Comparison of ENCODE assay signal across 26 cellular contexts in the genomic region with DNA sequence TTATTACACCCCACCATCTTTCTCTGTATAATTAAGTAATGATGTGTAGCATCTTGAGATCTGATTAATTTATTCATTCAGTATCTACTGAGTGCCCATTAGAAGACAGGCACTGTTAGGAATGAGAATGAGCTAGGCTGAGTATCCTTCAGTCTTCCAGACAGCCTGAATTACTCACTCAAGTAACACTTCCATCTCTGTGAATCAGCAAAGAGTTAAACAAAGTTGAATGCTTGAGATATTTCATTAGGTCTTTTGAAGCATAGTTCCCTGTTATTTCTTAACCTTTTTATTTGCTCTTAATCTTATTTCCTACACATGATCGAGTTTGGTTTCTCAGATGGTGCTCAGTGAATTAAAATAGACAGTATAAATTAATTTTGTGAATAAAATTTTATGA.
DNase-seq lines count a peak whose midpoint lies in the region; ATAC-seq, FAIRE-seq and TF ChIP-seq lines count a peak whose summit lies in the region.
"Had no signal": no experiment of that assay in that cellular context is flagged by ENCODE, and none has a peak within 500 bp of the region (broad histone marks: within the 10 kb centered on the region; RNA-seq: fewer than 3 reads in every experiment).

No MANE protein-coding gene starts in this region.

- no peak overlapping the region for H3K4me3 ChIP-seq in A549
- no peak overlapping the region for H3K4me3 ChIP-seq in GM23248
- no peak overlapping the region for H3K4me3 ChIP-seq in foreskin fibroblast (ENCODE audit: low read depth in 1 of 2, low read length in 2 of 2)
- no peak overlapping the region for H3K4me3 ChIP-seq in left ventricle myocardium inferior
- no peak overlapping the region for H3K4me3 ChIP-seq in WERI-Rb-1 (ENCODE audit: low read depth, low read length)
- H3K4me3 ChIP-seq: adrenal gland, BLaER1, tibial artery had no signal

- no peak overlapping the region for H3K27ac ChIP-seq in A549
- no peak overlapping the region for H3K27ac ChIP-seq in GM23248
- no peak overlapping the region for H3K27ac ChIP-seq in left ventricle myocardium inferior (replicated peaks)
- H3K27ac ChIP-seq in caudate nucleus (ENCODE audit: low read depth, low read length): no peak overlapping the region
- H3K27ac ChIP-seq in WERI-Rb-1: no peak overlapping the region
- H3K27ac ChIP-seq: adrenal gland, BLaER1, epithelial cell of prostate, KMS-11, tibial artery had no signal

- no peak for TF ChIP-seq EP300 in A549 (IDR thresholded peaks at IDR 0.05)

- TF ChIP-seq POLR2A in A549 (IDR thresholded peaks at IDR 0.05; ENCODE audit: low read length): no peak

- H3K9me2 ChIP-seq in GM23248 (ENCODE audit: insufficient read depth): no peaks in the 10 kb centered on the region

- in situ Hi-C loops in GM23248 (cut with MboI): no loop called here

- CTCF ChIA-PET in A549 (lab: Yijun Ruan, JAX): no interaction called here

- TF ChIP-seq RAD21 in A549 (conservative IDR thresholded peaks at IDR 0.05 in 1 of 2, IDR thresholded peaks at IDR 0.05 in 1 of 2): no peak

- peaks cover 8% of the 10 kb centered on the region for H3K27me3 Mint-ChIP-seq in activated T-cell treated with anti-CD3 and anti-CD28 coated beads, Interleukin-2, amount 50 U/mL, for 24 hours
- H3K27me3 Mint-ChIP-seq: memory B cell; stimulated activated naive CD8-positive, alpha-beta T cell treated with anti-CD3 and anti-CD28 coated beads, Interleukin-15, amount 100 ng/mL, for 72 hours had no signal

- H3K4me1 Mint-ChIP-seq in activated T-cell treated with anti-CD3 and anti-CD28 coated beads, Interleukin-2, amount 50 U/mL, for 24 hours (ENCODE audit: low read depth): no peaks in the 10 kb centered on the region
- H3K4me1 Mint-ChIP-seq: activated CD4-positive, alpha-beta T cell treated with anti-CD3 and anti-CD28 coated beads for 36 hours; central memory CD8-positive, alpha-beta T cell; memory B cell; stimulated activated naive CD8-positive, alpha-beta T cell treated with anti-CD3 and anti-CD28 coated beads, Interleukin-15, amount 100 ng/mL, for 72 hours had no signal

- H4K20me1 ChIP-seq in GM23248 (ENCODE audit: insufficient read depth): no peaks in the 10 kb centered on the region
- H4K20me1 ChIP-seq: BLaER1 had no signal

- H3K4me2 ChIP-seq in A549 (peak overlapping the region; percentile 14; the same call in 1 of the 3 replicates), GM23248 (ENCODE audit: unreplicated experiment) (peak overlapping the region; percentile 2)
- H3K4me2 ChIP-seq: BLaER1, KMS-11 had no signal

- no peaks in the 10 kb centered on the region for H3K79me2 ChIP-seq in GM23248 (ENCODE audit: insufficient read depth)

- intact Hi-C loops in left ventricle myocardium inferior (cut with micrococcal nuclease): no loop called here

- H3K36me3 Mint-ChIP-seq in activated T-cell treated with anti-CD3 and anti-CD28 coated beads, Interleukin-2, amount 50 U/mL, for 24 hours (ENCODE audit: low read depth): no peaks in the 10 kb centered on the region
- H3K36me3 Mint-ChIP-seq: memory B cell had no signal

- H2AFZ ChIP-seq in GM23248: no peak overlapping the region

- TF ChIP-seq CTCF in A549 (IDR thresholded peaks at IDR 0.05) (no peak), foreskin fibroblast (IDR thresholded peaks at IDR 0.05; ENCODE audit: low read depth, low read length) (no peak), left ventricle myocardium inferior (IDR thresholded peaks at IDR 0.05; ENCODE audit: borderline replicate concordance) (no peak), WERI-Rb-1 (IDR thresholded peaks at IDR 0.05; ENCODE audit: low read depth, low read length) (no peak)

- H3K27ac Mint-ChIP-seq in activated T-cell treated with anti-CD3 and anti-CD28 coated beads, Interleukin-2, amount 50 U/mL, for 24 hours: no peak overlapping the region
- H3K27ac Mint-ChIP-seq: activated CD4-positive, alpha-beta T cell treated with anti-CD3 and anti-CD28 coated beads for 36 hours; memory B cell; stimulated activated naive CD8-positive, alpha-beta T cell treated with anti-CD3 and anti-CD28 coated beads, Interleukin-15, amount 100 ng/mL, for 72 hours had no signal

- H3K36me3 ChIP-seq in GM23248 (ENCODE audit: low read depth) (no peaks in the 10 kb centered on the region), left ventricle myocardium inferior (no peaks in the 10 kb centered on the region), WERI-Rb-1 (peaks cover 5% of the 10 kb centered on the region)
- H3K36me3 ChIP-seq: adrenal gland, BLaER1, tibial artery had no signal

- H3K27me3 ChIP-seq in GM23248 (replicated peaks; ENCODE audit: insufficient read depth): no peaks in the 10 kb centered on the region
- no peaks in the 10 kb centered on the region for H3K27me3 ChIP-seq in left ventricle myocardium inferior (ENCODE audit: low read depth)
- no peaks in the 10 kb centered on the region for H3K27me3 ChIP-seq in WERI-Rb-1 (ENCODE audit: insufficient read depth, low read depth, severe bottlenecking)
- H3K27me3 ChIP-seq: adrenal gland, BLaER1, tibial artery had no signal

- 7% methylated on average over 1 of the region's 1 CpG for WGBS in A549 (ENCODE audit: missing lambda C conversion rate)
- WGBS in GM23248 (ENCODE audit: low coverage in 1 of 2, low lambda C conversion rate in 2 of 2, missing lambda C conversion rate in 2 of 2), 2 experiments: 42 to 48% methylated on average over 1 of the region's 1 CpG

- H3F3A ChIP-seq in GM23248 (ENCODE audit: insufficient read depth): peaks cover 40% of the 10 kb centered on the region

- no peak overlapping the region for H3K4me3 Mint-ChIP-seq in activated T-cell treated with anti-CD3 and anti-CD28 coated beads, Interleukin-2, amount 50 U/mL, for 24 hours
- H3K4me3 Mint-ChIP-seq: activated CD4-positive, alpha-beta T cell treated with anti-CD3 and anti-CD28 coated beads for 36 hours; activated T-cell treated with anti-CD3 and anti-CD28 coated beads, Interleukin-2, amount 50 U/mL, for 4 hours; central memory CD8-positive, alpha-beta T cell; memory B cell; stimulated activated naive CD8-positive, alpha-beta T cell treated with anti-CD3 and anti-CD28 coated beads, Interleukin-15, amount 100 ng/mL, for 72 hours had no signal

- H3K9me3 Mint-ChIP-seq in activated T-cell treated with anti-CD3 and anti-CD28 coated beads, Interleukin-2, amount 50 U/mL, for 24 hours: no peaks in the 10 kb centered on the region
- H3K9me3 Mint-ChIP-seq: central memory CD8-positive, alpha-beta T cell; memory B cell had no signal

- H3K4me1 ChIP-seq in A549: 0 out of 3 replicates have a peak, but pooled peaks cover 6% of the 10 kb centered on the region
- H3K4me1 ChIP-seq in GM23248 (ENCODE audit: insufficient read depth): peaks cover 51% of the 10 kb centered on the region
- no peaks in the 10 kb centered on the region for H3K4me1 ChIP-seq in left ventricle myocardium inferior
- H3K4me1 ChIP-seq: adrenal gland, BLaER1, tibial artery had no signal

- DNase-seq in A549 (ENCODE audit: low read depth in 1 of 2, low spot score in 1 of 2) (no peak), GM23248 (peak; percentile 62), foreskin fibroblast (peak; percentile 47 to 73), left ventricle myocardium inferior (no peak), caudate nucleus (lab: John Stamatoyannopoulos, UW) (no peak), WERI-Rb-1 (no peak)
- DNase-seq in activated T-cell treated with anti-CD3 and anti-CD28 coated beads, Interleukin-2, amount 50 U/mL, for 24 hours: no peak
- DNase-seq: 8988T; activated CD4-positive, alpha-beta T cell treated with anti-CD3 and anti-CD28 coated beads for 36 hours; activated CD8-positive, alpha-beta memory T cell treated with anti-CD3 and anti-CD28 coated beads for 24 hours; activated naive CD4-positive, alpha-beta T cell; activated T-cell treated with anti-CD3 and anti-CD28 coated beads, Interleukin-2, amount 50 U/mL, for 4 hours; adrenal gland; NCI-H1694 treated with DMSO at 0.1 percent for 48 hours; NCI-H748 treated with DMSO at 0.1 percent for 48 hours; SIG-M5; stimulated activated naive CD8-positive, alpha-beta T cell treated with anti-CD3 and anti-CD28 coated beads, Interleukin-15, amount 100 ng/mL, for 72 hours; T-helper 1 cell; tibial artery had no signal

- no peak overlapping the region for H3K9ac ChIP-seq in GM23248
- H3K9ac ChIP-seq: BLaER1, KMS-11 had no signal

- POLR2A ChIA-PET in A549 (lab: Yijun Ruan, JAX): no interaction called here

- no peak for FAIRE-seq in A549 (lab: Jason Lieb, UNC)
- FAIRE-seq: H1 had no signal

- ATAC-seq in A549: 0 out of 6 replicates have a peak, but pooled peaks of 1 of the 2 experiments have one; percentile 38
- ATAC-seq in SK-N-SH treated with all-trans-retinoic acid at 6 μM for 48 hours: peak; percentile 42
- ATAC-seq: activated CD4-positive, alpha-beta T cell treated with anti-CD3 and anti-CD28 coated beads for 36 hours; activated T-cell treated with anti-CD3 and anti-CD28 coated beads, Interleukin-2, amount 50 U/mL, for 4 hours; stimulated activated naive CD8-positive, alpha-beta T cell treated with anti-CD3 and anti-CD28 coated beads, Interleukin-15, amount 100 ng/mL, for 72 hours had no signal

- H3K9me3 ChIP-seq in A549 (no peaks in the 10 kb centered on the region), GM23248 (ENCODE audit: low read depth) (no peaks in the 10 kb centered on the region), left ventricle myocardium inferior (replicated peaks) (no peaks in the 10 kb centered on the region), WERI-Rb-1 (ENCODE audit: severe bottlenecking) (peaks cover 2% of the 10 kb centered on the region)
- H3K9me3 ChIP-seq: adrenal gland, BLaER1, tibial artery had no signal

TF ChIP-seq in A549, 52 proteins besides CTCF, POLR2A, EP300 and RAD21:
- TF ChIP-seq HDAC2 (IDR thresholded peaks at IDR 0.05) (no peak), FOXS1 (CRISPR knock-in tag; IDR thresholded peaks at IDR 0.05) (no peak), EHF (CRISPR knock-in tag; IDR thresholded peaks at IDR 0.05) (no peak), RFX5 (IDR thresholded peaks at IDR 0.05) (no peak), HEYL (CRISPR knock-in tag; IDR thresholded peaks at IDR 0.05) (no peak), POLR2AphosphoS2 (conservative IDR thresholded peaks at IDR 0.05; ENCODE audit: low read length) (no peak), SREBF2 (IDR thresholded peaks at IDR 0.05) (no peak)

TF ChIP-seq in SK-N-SH treated with all-trans-retinoic acid at 6 μM for 48 hours, 23 proteins besides CTCF, POLR2A, EP300 and RAD21 (continues in another document):
- TF ChIP-seq PPARA (CRISPR knock-in tag; IDR thresholded peaks at IDR 0.05; ENCODE audit: borderline replicate concordance) (no peak), OSR1 (CRISPR knock-in tag; IDR thresholded peaks at IDR 0.05) (no peak)

Comparison
In these comparisons a context has a peak if more than half of its experiments do, and no peak if none do; other contexts are left out.
1. DNase-seq: peak in GM23248 (single experiment) and foreskin fibroblast (2 of 2); none in A549 (0 of 2), left ventricle myocardium inferior (single experiment), caudate nucleus (0 of 61), WERI-Rb-1 (single experiment) and activated T-cell treated with anti-CD3 and anti-CD28 coated beads, Interleukin-2, amount 50 U/mL, for 24 hours (single experiment).